Comparison of ENCODE assay signal across 19 cellular contexts in genomic region chr21:46159841-46160562, GRCh38. TPM values are rescaled to one million over a fixed set of nuclear protein-coding genes. Genes with fewer than 3 reads are reported as not detected.
DNase-seq lines count a peak whose midpoint lies in the region; ATAC-seq and TF ChIP-seq lines count a peak whose summit lies in the region.
"Had no signal": no experiment of that assay in that cellular context is flagged by ENCODE, and none has a peak within 500 bp of the region (broad histone marks: within the 10 kb centered on the region; RNA-seq: fewer than 3 reads in every experiment).

No MANE protein-coding gene starts in this region.

- intact Hi-C loops in activated CD4-positive, alpha-beta T cell treated with anti-CD3 and anti-CD28 coated beads for 36 hours (cut with DNase I, micrococcal nuclease): no loop called here
- intact Hi-C loops in posterior cingulate gyrus (cut with DNase I): no loop called here

- H3K4me3 ChIP-seq in GM06990 (replicated peaks; ENCODE audit: low read depth, low read length): no peak overlapping the region
- H3K4me3 ChIP-seq: adrenal gland; BLaER1 treated with 17β-estradiol and CSF1 and Interleukin-3, amounts not matched to agents 10 nM and 100 nM; thyroid gland had no signal

- H3K4me3 Mint-ChIP-seq in activated CD4-positive, alpha-beta T cell treated with anti-CD3 and anti-CD28 coated beads for 36 hours: no peak overlapping the region
- H3K4me3 Mint-ChIP-seq in chondrocyte (ENCODE audit: unreplicated experiment): no peak overlapping the region
- H3K4me3 Mint-ChIP-seq: activated T-cell treated with anti-CD3 and anti-CD28 coated beads, Interleukin-2, amount 50 U/mL, for 4 hours; T-helper 2 cell treated with Interferon-gamma antibody and Interleukin-4, amounts not matched to agents 5 μg/mL and 100 μg/mL, for 36 hours had no signal

- no peak for TF ChIP-seq CTCF in GM06990 (IDR thresholded peaks at IDR 0.05; ENCODE audit: insufficient read depth, low read length, poor library complexity, severe bottlenecking)
- no peak for TF ChIP-seq CTCF in chondrocyte (IDR thresholded peaks at IDR 0.05)

- peak; percentile 4 for DNase-seq in activated CD4-positive, alpha-beta T cell treated with anti-CD3 and anti-CD28 coated beads for 1 hour
- no peak for DNase-seq in activated CD4-positive, alpha-beta T cell treated with anti-CD3 and anti-CD28 coated beads for 36 hours
- DNase-seq in GM06990 (ENCODE audit: extremely low read depth, insufficient read length) (peak; percentile 8), chondrocyte (ENCODE audit: low spot score) (peak; percentile 71), posterior cingulate gyrus (peak in 7 of 10 donors; percentile 4 to 72 (median 7)), NCI-H345 (lab: John Stamatoyannopoulos, UW) (no peak), cerebellar nuclear complex (lab: John Stamatoyannopoulos, UW) (no peak)
- DNase-seq: activated CD4-positive, CD25-positive, alpha-beta regulatory T cell treated with anti-CD3 and anti-CD28 coated beads, Interleukin-2, amount 50 U/mL, for 72 hours; activated T-cell treated with anti-CD3 and anti-CD28 coated beads, Interleukin-2, amount 50 U/mL, for 4 hours; central memory CD4-positive, alpha-beta T cell; GDM1; MV-4-11; NCI-H524 treated with DMSO at 0.1 percent for 48 hours; stimulated activated CD4-positive, alpha-beta T cell treated with anti-CD3 and anti-CD28 coated beads, Interleukin-2, amount 100 ng/mL, for 48 hours; thyroid gland had no signal

- CTCF ChIA-PET in activated CD4-positive, alpha-beta T cell treated with anti-CD3 and anti-CD28 coated beads for 36 hours (lab: Charles Lee): no interaction called here

- H3K27me3 ChIP-seq in GM06990 (replicated peaks; ENCODE audit: control insufficient read depth, insufficient read depth, low read length): no peaks in the 10 kb centered on the region
- H3K27me3 ChIP-seq: adrenal gland; BLaER1 treated with 17β-estradiol and CSF1 and Interleukin-3, amounts not matched to agents 10 nM and 100 nM; thyroid gland had no signal

- no peaks in the 10 kb centered on the region for H3K36me3 ChIP-seq in GM06990 (ENCODE audit: control insufficient read depth, insufficient read depth, low read length)
- H3K36me3 ChIP-seq: adrenal gland, thyroid gland had no signal

- H3K4me1 Mint-ChIP-seq in activated CD4-positive, alpha-beta T cell treated with anti-CD3 and anti-CD28 coated beads for 36 hours: no peaks in the 10 kb centered on the region
- H3K4me1 Mint-ChIP-seq in chondrocyte (ENCODE audit: low read depth): no peaks in the 10 kb centered on the region

- H3K27me3 Mint-ChIP-seq in activated CD4-positive, alpha-beta T cell treated with anti-CD3 and anti-CD28 coated beads for 36 hours: no peaks in the 10 kb centered on the region
- H3K27me3 Mint-ChIP-seq in chondrocyte (ENCODE audit: low read depth): no peaks in the 10 kb centered on the region

- H3K9me3 Mint-ChIP-seq in activated CD4-positive, alpha-beta T cell treated with anti-CD3 and anti-CD28 coated beads for 36 hours (ENCODE audit: low read depth): no peaks in the 10 kb centered on the region
- no peaks in the 10 kb centered on the region for H3K9me3 Mint-ChIP-seq in chondrocyte (ENCODE audit: low read depth)
- H3K9me3 Mint-ChIP-seq: activated T-cell treated with anti-CD3 and anti-CD28 coated beads, Interleukin-2, amount 50 U/mL, for 4 hours; T-helper 2 cell treated with Interferon-gamma antibody and Interleukin-4, amounts not matched to agents 5 μg/mL and 100 μg/mL, for 36 hours had no signal

- no peak for ATAC-seq in activated CD4-positive, alpha-beta T cell treated with anti-CD3 and anti-CD28 coated beads for 36 hours
- no peak for ATAC-seq in GM21526 (IDR thresholded peaks at IDR 0.05; ENCODE audit: low FRiP score, unreplicated experiment)

- no peak overlapping the region for H3K27ac Mint-ChIP-seq in activated CD4-positive, alpha-beta T cell treated with anti-CD3 and anti-CD28 coated beads for 36 hours
- no peak overlapping the region for H3K27ac Mint-ChIP-seq in chondrocyte (ENCODE audit: unreplicated experiment)
- H3K27ac Mint-ChIP-seq: T-helper 2 cell treated with Interferon-gamma antibody and Interleukin-4, amounts not matched to agents 5 μg/mL and 100 μg/mL, for 36 hours had no signal

- H3K36me3 Mint-ChIP-seq in activated CD4-positive, alpha-beta T cell treated with anti-CD3 and anti-CD28 coated beads for 36 hours (ENCODE audit: low read depth): no peaks in the 10 kb centered on the region
- H3K36me3 Mint-ChIP-seq in chondrocyte (ENCODE audit: low read depth): peaks cover 5% of the 10 kb centered on the region

- POLR2A ChIA-PET in activated CD4-positive, alpha-beta T cell treated with anti-CD3 and anti-CD28 coated beads for 36 hours (lab: Charles Lee): interaction anchor here (1.2 kb wide), 1 partner anchor 17 kb away, joined by 3 read pairs; no protein-coding TSS in a partner anchor

RNA-seq across cellular contexts. Expression of gene FTCD, which starts 4.6 kb away (rescaled TPM):
- total RNA-seq in activated CD4-positive, alpha-beta T cell treated with anti-CD3 and anti-CD28 coated beads for 36 hours: under 1 TPM; 0.16 to 0.23 TPM
- 1.7 to 4.1 TPM (median 1.7 TPM) in 3 replicates for total RNA-seq in chondrocyte

RNA-seq across cellular contexts. Expression of gene SPATC1L, which starts 24.3 kb away (rescaled TPM):
- total RNA-seq in activated CD4-positive, alpha-beta T cell treated with anti-CD3 and anti-CD28 coated beads for 36 hours: 10 to 100 TPM in 1 of 2 experiments, 1 to 10 TPM in 1; 8.1 to 13.0 TPM
- total RNA-seq in chondrocyte: 14.0 to 18.5 TPM (median 14.1 TPM) in 3 replicates

Comparison
In these comparisons a context has a peak if more than half of its experiments do, and no peak if none do; other contexts are left out.
1. DNase-seq: peak in activated CD4-positive, alpha-beta T cell treated with anti-CD3 and anti-CD28 coated beads for 1 hour (single experiment), GM06990 (single experiment), chondrocyte (single experiment) and posterior cingulate gyrus (7 of 10); none in activated CD4-positive, alpha-beta T cell treated with anti-CD3 and anti-CD28 coated beads for 36 hours (single experiment), NCI-H345 (single experiment) and cerebellar nuclear complex (0 of 2).